In genomic region chr14:97185186-97185585, GRCh38 we compare ENCODE assay signal across 11 cellular contexts.
DNase-seq lines count a peak whose midpoint lies in the region; ATAC-seq, FAIRE-seq and TF ChIP-seq lines count a peak whose summit lies in the region.
"Had no signal": no experiment of that assay in that cellular context is flagged by ENCODE, and none has a peak within 500 bp of the region (broad histone marks: within the 10 kb centered on the region; RNA-seq: fewer than 3 reads in every experiment).

No MANE protein-coding gene starts in this region.

- no peak for ATAC-seq in HG02870 (IDR thresholded peaks at IDR 0.05; ENCODE audit: unreplicated experiment)
- ATAC-seq: esophagus mucosa had no signal

- H3K79me2 ChIP-seq in smooth muscle cell (ENCODE audit: low read depth), result no peaks in the 10 kb centered on the region

- H3K9me3 ChIP-seq in smooth muscle cell (replicated peaks; ENCODE audit: low read depth), result no peaks in the 10 kb centered on the region

- peaks cover 2% of the 10 kb centered on the region for H3K36me3 Mint-ChIP-seq in activated naive CD4-positive, alpha-beta T cell treated with anti-CD3 and anti-CD28 coated beads, Interleukin-2, amount 10 ng/mL, durations not matched to agents 7 days and 5 days

- H3K4me3 ChIP-seq in bronchial epithelial cell (ENCODE audit: low read depth, low read length) (no peak overlapping the region), smooth muscle cell (no peak overlapping the region)

- H2AFZ ChIP-seq in smooth muscle cell (ENCODE audit: low read depth), result no peak overlapping the region

- 36% methylated on average over 6 of the region's 6 CpGs for WGBS in smooth muscle cell (ENCODE audit: low lambda C conversion rate)

- CTCF ChIA-PET in activated naive CD4-positive, alpha-beta T cell treated with anti-CD3 and anti-CD28 coated beads, Interleukin-2, amount 10 ng/mL, durations not matched to agents 7 days and 5 days (lab: Charles Lee), result interaction anchor here (0.7 to 1.6 kb wide), 5 partner anchors 10 to 616 kb away, joined by 3 to 4 read pairs (median 3); no protein-coding TSS in a partner anchor

- H3K4me3 Mint-ChIP-seq in activated naive CD4-positive, alpha-beta T cell treated with anti-CD3 and anti-CD28 coated beads, Interleukin-2, amount 10 ng/mL, durations not matched to agents 7 days and 5 days, result no peak overlapping the region
- H3K4me3 Mint-ChIP-seq: naive B cell had no signal

- FAIRE-seq in bronchial epithelial cell (lab: Jason Lieb, UNC), result no peak
- FAIRE-seq: G401.6 had no signal

- no peak overlapping the region for H3K4me2 ChIP-seq in smooth muscle cell

- H3K4me1 ChIP-seq in smooth muscle cell (ENCODE audit: low read depth), result no peaks in the 10 kb centered on the region

- no peaks in the 10 kb centered on the region for H4K20me1 ChIP-seq in smooth muscle cell (ENCODE audit: low read depth)

- H3K4me1 Mint-ChIP-seq in activated naive CD4-positive, alpha-beta T cell treated with anti-CD3 and anti-CD28 coated beads, Interleukin-2, amount 10 ng/mL, durations not matched to agents 7 days and 5 days, result peaks cover 8% of the 10 kb centered on the region

- H3K9ac ChIP-seq in smooth muscle cell (ENCODE audit: low read depth), result no peak overlapping the region

- H3K27me3 ChIP-seq in bronchial epithelial cell (ENCODE audit: control insufficient read depth, insufficient read depth, low read length) (no peaks in the 10 kb centered on the region), smooth muscle cell (ENCODE audit: low read depth) (peaks cover 7% of the 10 kb centered on the region)

- TF ChIP-seq CTCF in bronchial epithelial cell (IDR thresholded peaks at IDR 0.05; ENCODE audit: insufficient read depth, low read length, severe bottlenecking), result peak; percentile 58
- TF ChIP-seq CTCF in smooth muscle cell (IDR thresholded peaks at IDR 0.05; ENCODE audit: borderline replicate concordance, insufficient read depth, poor library complexity, severe bottlenecking), result peak; percentile 40

- H3K9me3 Mint-ChIP-seq in activated naive CD4-positive, alpha-beta T cell treated with anti-CD3 and anti-CD28 coated beads, Interleukin-2, amount 10 ng/mL, durations not matched to agents 7 days and 5 days, result peaks cover 7% of the 10 kb centered on the region

- no peak overlapping the region for H3K27ac ChIP-seq in smooth muscle cell (ENCODE audit: low read depth)

- H3K27me3 Mint-ChIP-seq in activated naive CD4-positive, alpha-beta T cell treated with anti-CD3 and anti-CD28 coated beads, Interleukin-2, amount 10 ng/mL, durations not matched to agents 7 days and 5 days, result peaks cover 11% of the 10 kb centered on the region

- no peaks in the 10 kb centered on the region for H3K36me3 ChIP-seq in bronchial epithelial cell (ENCODE audit: control insufficient read depth, insufficient read depth, low read length)
- H3K36me3 ChIP-seq in smooth muscle cell (ENCODE audit: low read depth), result no peaks in the 10 kb centered on the region

- H3K27ac Mint-ChIP-seq in activated naive CD4-positive, alpha-beta T cell treated with anti-CD3 and anti-CD28 coated beads, Interleukin-2, amount 10 ng/mL, durations not matched to agents 7 days and 5 days, result no peak overlapping the region

- peak; percentile 34 for DNase-seq in activated naive CD4-positive, alpha-beta T cell treated with anti-CD3 and anti-CD28 coated beads, Interleukin-2, amount 10 ng/mL, durations not matched to agents 7 days and 5 days
- no peak for DNase-seq in activated naive CD4-positive, alpha-beta T cell treated with anti-CD3 and anti-CD28 coated beads, Interleukin-2, amount 50 U/mL, for 16 hours
- DNase-seq in NCI-H1417 (lab: John Stamatoyannopoulos, UW) (peak in 2 of 3 experiments; percentile 25 to 71), bronchial epithelial cell (ENCODE audit: low read depth) (peak; percentile 8), smooth muscle cell (lab: John Stamatoyannopoulos, UW; ENCODE audit: unreplicated experiment) (no peak), NCI-H187 treated with DMSO at 0.1 percent for 48 hours (lab: John Stamatoyannopoulos, UW) (no peak), NCI-H2081 treated with DMSO at 0.1 percent for 48 hours (lab: John Stamatoyannopoulos, UW) (no peak)
- DNase-seq: naive B cell had no signal

- no peaks in the 10 kb centered on the region for H3F3A ChIP-seq in smooth muscle cell (ENCODE audit: low read depth)

Comparison
In these comparisons a context has a peak if more than half of its experiments do, and no peak if none do; other contexts are left out.
1. DNase-seq: peak in activated naive CD4-positive, alpha-beta T cell treated with anti-CD3 and anti-CD28 coated beads, Interleukin-2, amount 10 ng/mL, durations not matched to agents 7 days and 5 days (single experiment), NCI-H1417 (2 of 3) and bronchial epithelial cell (single experiment); none in activated naive CD4-positive, alpha-beta T cell treated with anti-CD3 and anti-CD28 coated beads, Interleukin-2, amount 50 U/mL, for 16 hours (single experiment), smooth muscle cell (single experiment), NCI-H187 treated with DMSO at 0.1 percent for 48 hours (single experiment) and NCI-H2081 treated with DMSO at 0.1 percent for 48 hours (single experiment).